In genomic region chr11:67628710-67629385, GRCh38 we compare ENCODE assay signal across 9 cellular contexts. TPM values are rescaled to one million over a fixed set of nuclear protein-coding genes. Genes with fewer than 3 reads are reported as not detected.
A peak's percentile ranks its signal among the peaks of the same experiment; 100 is the strongest.
DNase-seq lines count a peak whose midpoint lies in the region; ATAC-seq and TF ChIP-seq lines count a peak whose summit lies in the region.
"Had no signal": no experiment of that assay in that cellular context is flagged by ENCODE, and none has a peak within 500 bp of the region (broad histone marks: within the 10 kb centered on the region; RNA-seq: fewer than 3 reads in every experiment).

No MANE protein-coding gene starts in this region.

- peak overlapping the region; percentile 82 for H3K4me3 ChIP-seq in adipocyte (ENCODE audit: low read length)
- peak overlapping the region; percentile 49 to 56 for H3K4me3 ChIP-seq in left lung
- peak overlapping the region; percentile 79 for H3K4me3 ChIP-seq in suprapubic skin

- intact Hi-C loops in left lung (cut with DNase I), result no loop called here

- peak overlapping the region; percentile 85 for H3K9ac ChIP-seq in adipocyte (ENCODE audit: low read length)

- no peaks in the 10 kb centered on the region for H3K9me3 ChIP-seq in adipocyte (ENCODE audit: control insufficient read depth, low read length)
- H3K9me3 ChIP-seq in left lung, result no peaks in the 10 kb centered on the region
- no peaks in the 10 kb centered on the region for H3K9me3 ChIP-seq in suprapubic skin

- H3K36me3 ChIP-seq in adipocyte (ENCODE audit: control insufficient read depth, insufficient read depth, low read length, severe bottlenecking) (no peaks in the 10 kb centered on the region), left lung (no peaks in the 10 kb centered on the region), suprapubic skin (no peaks in the 10 kb centered on the region)

- no peak overlapping the region for H3K27ac Mint-ChIP-seq in T-helper 1 cell treated with Interleukin-12 subunit alpha and Interleukin-12 subunit beta and Interleukin-4 antibody, amounts not matched to agents 30 μg/mL and 1 μg/mL, for 36 hours

- no peak for TF ChIP-seq EP300 in suprapubic skin (IDR thresholded peaks at IDR 0.05)

- H3K27ac ChIP-seq in left lung, result peak overlapping the region in 1 of 2 donors; percentile 89
- H3K27ac ChIP-seq in suprapubic skin, result peak overlapping the region; percentile 93

- H3K36me3 Mint-ChIP-seq in T-helper 1 cell treated with Interleukin-12 subunit alpha and Interleukin-12 subunit beta and Interleukin-4 antibody, amounts not matched to agents 30 μg/mL and 1 μg/mL, for 36 hours (ENCODE audit: low read depth), result no peaks in the 10 kb centered on the region

- H3K4me1 Mint-ChIP-seq in T-helper 1 cell treated with Interleukin-12 subunit alpha and Interleukin-12 subunit beta and Interleukin-4 antibody, amounts not matched to agents 30 μg/mL and 1 μg/mL, for 36 hours (ENCODE audit: low read depth), result peaks cover 13% of the 10 kb centered on the region

- TF ChIP-seq CTCF in left lung (IDR thresholded peaks at IDR 0.05) (no peak), suprapubic skin (IDR thresholded peaks at IDR 0.05) (no peak)

- WGBS in suprapubic skin, result no CpG with 5 or more reads among the region's 25 CpGs

- H3K27me3 ChIP-seq in adipocyte (replicated peaks; ENCODE audit: control insufficient read depth, insufficient read depth, low read length) (no peaks in the 10 kb centered on the region), left lung (no peaks in the 10 kb centered on the region), suprapubic skin (no peaks in the 10 kb centered on the region)

- H3K9me3 Mint-ChIP-seq in T-helper 1 cell treated with Interleukin-12 subunit alpha and Interleukin-12 subunit beta and Interleukin-4 antibody, amounts not matched to agents 30 μg/mL and 1 μg/mL, for 36 hours, result no peaks in the 10 kb centered on the region

- H3K4me3 Mint-ChIP-seq in T-helper 1 cell treated with Interleukin-12 subunit alpha and Interleukin-12 subunit beta and Interleukin-4 antibody, amounts not matched to agents 30 μg/mL and 1 μg/mL, for 36 hours, result peak overlapping the region; percentile 61

- TF ChIP-seq POLR2A in suprapubic skin (IDR thresholded peaks at IDR 0.05), result no peak

- DNase-seq in T-helper 1 cell (no peak), adipocyte (ENCODE audit: low read depth) (no peak), left lung (peak in 1 of 2 donors; percentile 71), suprapubic skin (ENCODE audit: low spot score in 2 of 2) (peak; percentile 67 to 69), A172 (ENCODE audit: low spot score) (no peak)
- DNase-seq in activated CD4-positive, alpha-beta T cell treated with anti-CD3 and anti-CD28 coated beads, Interleukin-2, amount 50 U/mL, for 4 hours, result no peak

- H3K4me1 ChIP-seq in adipocyte (ENCODE audit: control insufficient read depth, insufficient read depth, low read length) (peaks cover 9% of the 10 kb centered on the region), left lung (peaks cover 0 to 20% of the 10 kb centered on the region in 2 donors), suprapubic skin (peaks cover 35% of the 10 kb centered on the region)

- H3K27me3 Mint-ChIP-seq in T-helper 1 cell treated with Interleukin-12 subunit alpha and Interleukin-12 subunit beta and Interleukin-4 antibody, amounts not matched to agents 30 μg/mL and 1 μg/mL, for 36 hours (ENCODE audit: low read depth), result no peaks in the 10 kb centered on the region

- ATAC-seq in left lung, result no peak
- ATAC-seq in HG02763 (IDR thresholded peaks at IDR 0.05; ENCODE audit: unreplicated experiment), result no peak

RNA-seq across cellular contexts. Expression of gene NUDT8, which starts 0.9 kb away (rescaled TPM):
- total RNA-seq in left lung (10 to 100 TPM; 10.7 to 18.1 TPM), suprapubic skin (10 to 100 TPM; 33.9 to 48.8 (median 46.3) TPM)
- total RNA-seq in A172 (2014; rRNA removed; shearing (Covaris generic)), result 5.3 and 11.9 TPM in 2 replicates

RNA-seq across cellular contexts. Expression of gene TBX10, which starts 10.7 kb away (rescaled TPM):
- not detected for total RNA-seq in left lung
- not detected for total RNA-seq in suprapubic skin
- total RNA-seq in A172 (2014; rRNA removed; shearing (Covaris generic)), result not detected in 2 replicates
- total RNA-seq: fibroblast of villous mesenchyme had no signal

RNA-seq across cellular contexts. Expression of gene ACY3, which starts 21.7 kb away (rescaled TPM):
- total RNA-seq in left lung (under 1 TPM; 0.29 to 0.61 TPM), suprapubic skin (not detected)
- total RNA-seq in A172 (2014; rRNA removed; shearing (Covaris generic)), result 0.41 and 0.89 TPM in 2 replicates
- total RNA-seq: fibroblast of villous mesenchyme had no signal

RNA-seq across cellular contexts. Expression of gene NDUFV1, which starts 22.1 kb away (rescaled TPM):
- total RNA-seq in left lung, result 100 to 1,000 TPM; 136 to 155 TPM
- 100 to 1,000 TPM; 200 to 361 (median 275) TPM for total RNA-seq in suprapubic skin
- 171 and 199 TPM in 2 replicates for total RNA-seq in A172 (2014; rRNA removed; shearing (Covaris generic))

RNA-seq across cellular contexts. Expression of gene GSTP1, which starts 45.2 kb away (rescaled TPM):
- total RNA-seq in left lung, result 1,000 to 10,000 TPM in 1 of 2 donors, 100 to 1,000 TPM in 1; 790 to 1,058 TPM
- 1,000 to 10,000 TPM in 3 of 4 donors, 100 to 1,000 TPM in 1; 564 to 1,559 (median 1,256) TPM for total RNA-seq in suprapubic skin
- total RNA-seq in A172 (2014; rRNA removed; shearing (Covaris generic)), result 639 and 900 TPM in 2 replicates

Comparison
In these comparisons a context has a peak if more than half of its experiments do, and no peak if none do; other contexts are left out.
1. DNase-seq: peak in suprapubic skin (2 of 2); none in T-helper 1 cell (0 of 5), adipocyte (single experiment), activated CD4-positive, alpha-beta T cell treated with anti-CD3 and anti-CD28 coated beads, Interleukin-2, amount 50 U/mL, for 4 hours (0 of 2) and A172 (single experiment).
2. Peak in every context shown above with its lines, with median percentiles within 50 percentile points of each other: H3K4me3 ChIP-seq.